ENCODE assay signal across 8 cellular contexts in the genomic region with DNA sequence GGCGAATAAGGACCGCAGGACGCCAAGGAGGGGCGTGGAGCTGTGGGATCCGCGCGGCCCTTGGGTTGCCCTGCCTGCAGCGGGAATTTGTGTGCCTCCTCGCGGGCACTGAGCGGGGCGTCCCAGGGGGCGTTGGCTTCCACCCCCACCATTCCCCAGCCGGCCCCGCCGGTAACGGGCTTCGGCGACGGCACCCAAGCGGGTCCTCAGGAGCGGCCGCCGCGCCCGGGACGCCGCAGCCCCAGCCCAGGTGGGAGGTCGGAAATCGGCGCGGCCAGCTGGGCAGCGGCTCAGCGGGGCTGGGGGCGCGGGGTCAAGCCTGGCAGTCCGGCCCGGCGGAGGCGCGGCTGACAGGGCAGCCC. TPM values are rescaled to one million over a fixed set of nuclear protein-coding genes. Genes with fewer than 3 reads are reported as not detected.
DNase-seq lines count a peak whose midpoint lies in the region; ATAC-seq and TF ChIP-seq lines count a peak whose summit lies in the region.

No MANE protein-coding gene starts in this region.

- POLR2A ChIA-PET in AG04449 (lab: Yijun Ruan, JAX) = interaction anchor here (0.6 kb wide), 1 partner anchor 147 kb away, joined by 4 read pairs; a partner anchor contains a TSS

- H3K36me3 Mint-ChIP-seq in osteocyte (ENCODE audit: unreplicated experiment) = no peaks in the 10 kb centered on the region

- CTCF ChIA-PET in AG04449 (lab: Yijun Ruan, JAX) = interaction anchor here (1.7 to 2.0 kb wide), 2 partner anchors 9 to 112 kb away, joined by 4 to 6 read pairs; no protein-coding TSS in a partner anchor

- peak overlapping the region; percentile 77 for H3K4me3 ChIP-seq in AG04449 (ENCODE audit: low read depth, low read length)

- TF ChIP-seq CTCF in AG04449 (IDR thresholded peaks at IDR 0.05; ENCODE audit: insufficient read depth, low read length, missing control alignments) = no peak
- no peak for TF ChIP-seq CTCF in osteocyte (IDR thresholded peaks at IDR 0.05)

- H3K9me3 Mint-ChIP-seq in osteocyte (ENCODE audit: unreplicated experiment) = no peaks in the 10 kb centered on the region

- H3K27ac Mint-ChIP-seq in osteocyte (ENCODE audit: unreplicated experiment) = peak overlapping the region; percentile 62

- H3K4me1 Mint-ChIP-seq in osteocyte (ENCODE audit: unreplicated experiment) = peaks cover 43% of the 10 kb centered on the region

- intact Hi-C loops in head of caudate nucleus (cut with DNase I) = no loop called here

- peak; percentile 35 for ATAC-seq in GM19328 (IDR thresholded peaks at IDR 0.05; ENCODE audit: unreplicated experiment)
- no peak for ATAC-seq in GM21526 (IDR thresholded peaks at IDR 0.05; ENCODE audit: low FRiP score, unreplicated experiment)

- no peaks in the 10 kb centered on the region for H3K27me3 Mint-ChIP-seq in osteocyte (ENCODE audit: unreplicated experiment)

- peak overlapping the region; percentile 80 for H3K4me3 Mint-ChIP-seq in osteocyte (ENCODE audit: unreplicated experiment)

- DNase-seq in AG04449 (ENCODE audit: low read depth, low spot score) (no peak), M059J (ENCODE audit: low read depth) (peak; percentile 17), head of caudate nucleus (peak in 34 of 42 donors; percentile 6 to 54 (median 26)), osteocyte (ENCODE audit: extremely low spot score, unreplicated experiment) (peak; percentile 87), NCI-H2081 treated with DMSO at 0.1 percent for 48 hours (lab: John Stamatoyannopoulos, UW) (no peak)
- DNase-seq in activated T-helper 9 cell treated with anti-CD3 and anti-CD28 coated beads, Interleukin-2, amount 50 U/mL, for 16 hours (ENCODE audit: low read depth) = peak; percentile 9

RNA-seq across cellular contexts. Expression of a gene that starts 0.3 kb away (rescaled TPM):
- total RNA-seq in M059J (2014; rRNA removed; shearing (Covaris generic)) = 5.8 and 8.8 TPM in 2 replicates
- total RNA-seq in osteocyte = 7.9 and 10.1 TPM in 2 replicates

Comparison
In these comparisons a context has a peak if more than half of its experiments do, and no peak if none do; other contexts are left out.
1. DNase-seq: peak in M059J (single experiment), activated T-helper 9 cell treated with anti-CD3 and anti-CD28 coated beads, Interleukin-2, amount 50 U/mL, for 16 hours (single experiment), head of caudate nucleus (34 of 42) and osteocyte (single experiment); none in AG04449 (single experiment) and NCI-H2081 treated with DMSO at 0.1 percent for 48 hours (single experiment).